Comparison of ENCODE assay signal across 8 cellular contexts in genomic region chr2:24040511-24040910, GRCh38. TPM values are rescaled to one million over a fixed set of nuclear protein-coding genes. Genes with fewer than 3 reads are reported as not detected.
"Had no signal": no experiment of that assay in that cellular context is flagged by ENCODE, and none has a peak within 500 bp of the region (broad histone marks: within the 10 kb centered on the region; RNA-seq: fewer than 3 reads in every experiment).

No MANE protein-coding gene starts in this region.

- ATAC-seq: GM23338, HepG2 had no signal

- H3K9ac ChIP-seq: KMS-11 had no signal

- DNase-seq: H9, HCEC 1CT, KBM-7 had no signal

- H3K27ac ChIP-seq: KMS-11 had no signal

- H3K4me3 ChIP-seq: GM23338 had no signal

- H2AFZ ChIP-seq: GM23338 had no signal

- H3K4me2 ChIP-seq: GM23338, KMS-11 had no signal

RNA-seq across cellular contexts. Expression of gene MFSD2B, which starts 30.6 kb away (rescaled TPM):
- total RNA-seq: HT1080 had no signal
- polyA plus RNA-seq: IgD-negative memory B cell had no signal
